ENCODE assay signal across 8 cellular contexts in genomic region chr2:120177011-120177621, GRCh38. TPM values are rescaled to one million over a fixed set of nuclear protein-coding genes. Genes with fewer than 3 reads are reported as not detected.
DNase-seq lines count a peak whose midpoint lies in the region; ATAC-seq and TF ChIP-seq lines count a peak whose summit lies in the region.

No MANE protein-coding gene starts in this region.

- peak; percentile 56 to 62 (median 60) for DNase-seq in activated CD4-positive, CD25-positive, alpha-beta regulatory T cell (lab: John Stamatoyannopoulos, UW)
- peak; percentile 68 to 75 for DNase-seq in central memory CD8-positive, alpha-beta T cell (ENCODE audit: low spot score in 2 of 2)
- DNase-seq in prostate gland (ENCODE audit: low spot score) (peak; percentile 59), putamen (ENCODE audit: low spot score) (no peak), G401 (ENCODE audit: low spot score) (no peak), HCEC 1CT (no peak)

- peaks cover 9% of the 10 kb centered on the region for H3K36me3 Mint-ChIP-seq in central memory CD8-positive, alpha-beta T cell (ENCODE audit: insufficient read depth)

- H3K27me3 ChIP-seq in prostate gland (replicated peaks; ENCODE audit: insufficient read depth), result no peaks in the 10 kb centered on the region

- H3K36me3 ChIP-seq in prostate gland, result no peaks in the 10 kb centered on the region

- no peaks in the 10 kb centered on the region for H3K27me3 Mint-ChIP-seq in central memory CD8-positive, alpha-beta T cell

- TF ChIP-seq CTCF in prostate gland (IDR thresholded peaks at IDR 0.05), result peak in 2 of 4 experiments; percentile 17 to 48

- peak overlapping the region; percentile 96 for H3K27ac Mint-ChIP-seq in central memory CD8-positive, alpha-beta T cell (ENCODE audit: low read depth)

- intact Hi-C loops in prostate gland (cut with DNase I), result loop anchor here (2.0 kb wide), 1 partner anchor 424 kb away; no protein-coding TSS in a partner anchor

- H3K4me1 Mint-ChIP-seq in central memory CD8-positive, alpha-beta T cell, result peaks cover 31% of the 10 kb centered on the region

- no peaks in the 10 kb centered on the region for H3K9me3 Mint-ChIP-seq in central memory CD8-positive, alpha-beta T cell

- peak overlapping the region; percentile 85 for H3K4me3 Mint-ChIP-seq in central memory CD8-positive, alpha-beta T cell

- TF ChIP-seq POLR2A in GM19193 (IDR thresholded peaks at IDR 0.05; ENCODE audit: extremely low read depth, insufficient read depth, insufficient read length) (peak; percentile 87), prostate gland (IDR thresholded peaks at IDR 0.05) (peak; percentile 37)

- no peak overlapping the region for H3K4me3 ChIP-seq in prostate gland

- ATAC-seq in HG03196 (IDR thresholded peaks at IDR 0.05; ENCODE audit: unreplicated experiment), result peak; percentile 93
- ATAC-seq in central memory CD8-positive, alpha-beta T cell (replicated peaks; ENCODE audit: extremely low read depth, poor library complexity, severe bottlenecking), result peak; percentile 94

- H3K4me1 ChIP-seq in prostate gland (replicated peaks), result no peaks in the 10 kb centered on the region

- H3K27ac ChIP-seq in prostate gland, result peak overlapping the region; percentile 27 to 65

- no peaks in the 10 kb centered on the region for H3K9me3 ChIP-seq in prostate gland

- 50% methylated on average over 15 of the region's 15 CpGs for WGBS in prostate gland

- in situ Hi-C loops in G401 (cut with HindIII; ENCODE audit: low sequenced_read_pairs), result no loop called here

RNA-seq across cellular contexts. Expression of gene TMEM185B, which starts 46.1 kb away (rescaled TPM):
- 10 to 100 TPM; 53.7 to 72.3 TPM for total RNA-seq in prostate gland
- total RNA-seq in G401 (2014; rRNA removed; shearing (Covaris generic)), result 24.2 and 26.1 TPM in 2 replicates

Comparison
In these comparisons a context has a peak if more than half of its experiments do, and no peak if none do; other contexts are left out.
1. DNase-seq: peak in activated CD4-positive, CD25-positive, alpha-beta regulatory T cell (4 of 4), central memory CD8-positive, alpha-beta T cell (2 of 2) and prostate gland (single experiment); none in putamen (single experiment), G401 (single experiment) and HCEC 1CT (single experiment).